ENCODE assay signal across 1 cellular context in genomic region chr21:32612075-32612998, GRCh38.
TF ChIP-seq lines count a peak whose summit lies in the region.

Gene CFAP298 (minus strand): TSS chr21:32612377. CDS start chr21:32612243, 134 bp downstream.

TF ChIP-seq in K562, 482 proteins besides CTCF, POLR2A, EP300 and RAD21 (continued from another document and continues in another):
- TF ChIP-seq ZNF318 (IDR thresholded peaks at IDR 0.05; ENCODE audit: borderline replicate concordance in 1 of 2, low read depth in 1 of 2), result 0 out of 4 replicates have a peak, but pooled peaks of 1 of the 2 experiments have one; percentile 33
- TF ChIP-seq SOX6 (IDR thresholded peaks at IDR 0.05), result no peak; the same call in 1 of the 2 replicates
- TF ChIP-seq NFIX (CRISPR knock-in tag; IDR thresholded peaks at IDR 0.05; ENCODE audit: low read depth), result no peak
- TF ChIP-seq ELF1 (tag; IDR thresholded peaks at IDR 0.05), result peak; percentile 97
- peak; percentile 69; the same call in 1 of the 2 replicates for TF ChIP-seq HINFP (tag; conservative IDR thresholded peaks at IDR 0.05; ENCODE audit: low read depth)
- peak; percentile 77 for TF ChIP-seq TBP (optimal IDR thresholded peaks at IDR 0.05; ENCODE audit: low read depth, low read length)
- TF ChIP-seq ZNF586 (CRISPR knock-in tag; conservative IDR thresholded peaks at IDR 0.05), result no peak
- no peak for TF ChIP-seq HOMEZ (CRISPR knock-in tag; IDR thresholded peaks at IDR 0.05)
- no peak for TF ChIP-seq ZNF277 (CRISPR knock-in tag; IDR thresholded peaks at IDR 0.05; ENCODE audit: borderline replicate concordance)
- no peak for TF ChIP-seq FOS (IDR thresholded peaks at IDR 0.05; ENCODE audit: extremely low read depth, insufficient read length)
- no peak for TF ChIP-seq GTF3C2 (IDR thresholded peaks at IDR 0.05; ENCODE audit: borderline replicate concordance, extremely low read depth, insufficient read length)
- peak; percentile 52; the same call in 1 of the 2 replicates for TF ChIP-seq IRF1 (CRISPR knock-in tag; IDR thresholded peaks at IDR 0.05; ENCODE audit: borderline replicate concordance)
- TF ChIP-seq SMAD1 (IDR thresholded peaks at IDR 0.05; ENCODE audit: low read depth, low read length, partially characterized antibody), result peak; percentile 28
- TF ChIP-seq LEF1 (IDR thresholded peaks at IDR 0.05), result peak; percentile 50; the same call in 1 of the 2 replicates
- no peak; the same call in none of the 2 replicates for TF ChIP-seq DPF2 (IDR thresholded peaks at IDR 0.05)
- TF ChIP-seq RBM22 (IDR thresholded peaks at IDR 0.05; ENCODE audit: low read depth, low read length, poor library complexity, severe bottlenecking), result peak; percentile 97
- TF ChIP-seq TCF15 (CRISPR knock-in tag; IDR thresholded peaks at IDR 0.05), result no peak
- no peak for TF ChIP-seq RAD51 (IDR thresholded peaks at IDR 0.05; ENCODE audit: borderline replicate concordance, low read depth)
- no peak for TF ChIP-seq ZNF695 (CRISPR knock-in tag; IDR thresholded peaks at IDR 0.05)
- TF ChIP-seq NCOA2 (IDR thresholded peaks at IDR 0.05; ENCODE audit: partially characterized antibody in 2 of 2), result no peak
- no peak for TF ChIP-seq ILK (tag; IDR thresholded peaks at IDR 0.05; ENCODE audit: borderline replicate concordance, low read depth)
- TF ChIP-seq NR2C1 (IDR thresholded peaks at IDR 0.05), result peak; percentile 81
- TF ChIP-seq NR2C1 (tag; IDR thresholded peaks at IDR 0.05), result peak; percentile 76; the same call in 1 of the 2 replicates
- TF ChIP-seq RFX7 (CRISPR knock-in tag; IDR thresholded peaks at IDR 0.05), result no peak
- no peak for TF ChIP-seq MLX (CRISPR knock-in tag; conservative IDR thresholded peaks at IDR 0.05)
- TF ChIP-seq PATZ1 (CRISPR knock-in tag; IDR thresholded peaks at IDR 0.05; ENCODE audit: borderline replicate concordance), result no peak
- peak in 1 of 2 experiments; percentile 97; a peak in 2 of 4 replicates for TF ChIP-seq BCLAF1 (IDR thresholded peaks at IDR 0.05; ENCODE audit: borderline replicate concordance in 1 of 2, control insufficient read depth in 1 of 2, low read depth in 2 of 2, low read length in 1 of 2)
- no peak for TF ChIP-seq KLF16 (IDR thresholded peaks at IDR 0.05)
- TF ChIP-seq SRSF9 (IDR thresholded peaks at IDR 0.05; ENCODE audit: borderline replicate concordance, low read depth, low read length), result no peak
- TF ChIP-seq CEBPG (CRISPR knock-in tag; IDR thresholded peaks at IDR 0.05), result no peak
- TF ChIP-seq CEBPG (tag; conservative IDR thresholded peaks at IDR 0.05 in 1 of 2, IDR thresholded peaks at IDR 0.05 in 1 of 2), result no peak
- peak; percentile 74 for TF ChIP-seq MBD2 (IDR thresholded peaks at IDR 0.05; ENCODE audit: borderline replicate concordance, low read depth)
